9 cellular contexts compared by ENCODE assay signal in genomic region chr16:85286066-85286712, GRCh38.
DNase-seq lines count a peak whose midpoint lies in the region; ATAC-seq, FAIRE-seq and TF ChIP-seq lines count a peak whose summit lies in the region.
"Had no signal": no experiment of that assay in that cellular context is flagged by ENCODE, and none has a peak within 500 bp of the region (broad histone marks: within the 10 kb centered on the region; RNA-seq: fewer than 3 reads in every experiment).

No MANE protein-coding gene starts in this region.

- no peak for FAIRE-seq in frontal cortex (lab: Jason Lieb, UNC)

- ATAC-seq in HG02610 (IDR thresholded peaks at IDR 0.05; ENCODE audit: unreplicated experiment) (no peak), GM19324 (IDR thresholded peaks at IDR 0.05; ENCODE audit: low FRiP score, unreplicated experiment) (no peak), HG03039 (IDR thresholded peaks at IDR 0.05; ENCODE audit: unreplicated experiment) (no peak)
- ATAC-seq: Panc1 had no signal

- CTCF ChIA-PET in AG04449 (lab: Yijun Ruan, JAX), result interaction anchor here (1.1 to 6.9 kb wide), 7 partner anchors 10 to 331 kb away, joined by 3 to 67 read pairs (median 5); no protein-coding TSS in a partner anchor

- H3K4me3 ChIP-seq in AG04449 (ENCODE audit: low read depth, low read length), result no peak overlapping the region

- DNase-seq in AG04449 (ENCODE audit: low read depth, low spot score) (peak; percentile 7), amniotic stem cell (lab: John Stamatoyannopoulos, UW) (peak; percentile 22), frontal cortex (ENCODE audit: low spot score in 2 of 2) (peak; percentile 78 to 81), nucleus accumbens (lab: John Stamatoyannopoulos, UW) (peak; percentile 35 to 99 (median 87)), NCI-H748 (lab: John Stamatoyannopoulos, UW; ENCODE audit: unreplicated experiment) (no peak)

- POLR2A ChIA-PET in AG04449 (lab: Yijun Ruan, JAX), result interaction anchor here (0.7 kb wide), 1 partner anchor 296 kb away, joined by 3 read pairs; no protein-coding TSS in a partner anchor

- TF ChIP-seq CTCF in AG04449 (IDR thresholded peaks at IDR 0.05; ENCODE audit: insufficient read depth, low read length, missing control alignments), result no peak
